ENCODE assay signal across 1 cellular context in genomic region chr1:20732588-20733360, GRCh38.
A peak's percentile ranks its signal among the peaks of the same experiment; 100 is the strongest.
TF ChIP-seq lines count a peak whose summit lies in the region.

SH2D5 (minus strand) TSS chr1:20732703; CDS start chr1:20728044, 4,659 bp downstream.

TF ChIP-seq in HepG2, 621 proteins besides CTCF, POLR2A, EP300 and RAD21 (continued from another document and continues in another):
- no peak for TF ChIP-seq ZNF407 (CRISPR knock-in tag; IDR thresholded peaks at IDR 0.05; ENCODE audit: not compliant biosample characterization)
- TF ChIP-seq ARID5B (CRISPR knock-in tag; IDR thresholded peaks at IDR 0.05): peak; percentile 67
- TF ChIP-seq NCOA1 (CRISPR knock-in tag; IDR thresholded peaks at IDR 0.05): no peak
- TF ChIP-seq POGZ (CRISPR knock-in tag; IDR thresholded peaks at IDR 0.05): no peak
- TF ChIP-seq KAT2B (IDR thresholded peaks at IDR 0.05; ENCODE audit: borderline replicate concordance, low read depth, low read length): no peak
- TF ChIP-seq ZNF280B (CRISPR knock-in tag; IDR thresholded peaks at IDR 0.05; ENCODE audit: borderline replicate concordance): peak; percentile 85; the same call in 1 of the 2 replicates
- TF ChIP-seq ZNF17 (CRISPR knock-in tag; IDR thresholded peaks at IDR 0.05): no peak
- no peak for TF ChIP-seq IRX3 (CRISPR knock-in tag; IDR thresholded peaks at IDR 0.05; ENCODE audit: borderline replicate concordance, low read depth)
- TF ChIP-seq ZNF549 (CRISPR knock-in tag; IDR thresholded peaks at IDR 0.05): no peak
- TF ChIP-seq TRAFD1 (CRISPR knock-in tag; IDR thresholded peaks at IDR 0.05; ENCODE audit: borderline replicate concordance): no peak
- 0 out of 2 replicates have a peak, but pooled peaks have one; percentile 14 for TF ChIP-seq PRDM15 (CRISPR knock-in tag; IDR thresholded peaks at IDR 0.05)
- TF ChIP-seq DRAP1 (CRISPR knock-in tag; IDR thresholded peaks at IDR 0.05): no peak
- no peak for TF ChIP-seq IKZF4 (CRISPR knock-in tag; IDR thresholded peaks at IDR 0.05; ENCODE audit: borderline replicate concordance, low read depth, not compliant biosample characterization)
- TF ChIP-seq SOX6 (IDR thresholded peaks at IDR 0.05): no peak
- TF ChIP-seq SOX6 (CRISPR knock-in tag; IDR thresholded peaks at IDR 0.05): no peak; the same call in 1 of the 2 replicates
- TF ChIP-seq FOXP4 (CRISPR knock-in tag; IDR thresholded peaks at IDR 0.05): no peak; the same call in 1 of the 2 replicates
- TF ChIP-seq ETS1 (CRISPR knock-in tag; IDR thresholded peaks at IDR 0.05): no peak
- no peak for TF ChIP-seq ATF6 (CRISPR knock-in tag; conservative IDR thresholded peaks at IDR 0.05)
- no peak for TF ChIP-seq ATF1 (CRISPR knock-in tag; IDR thresholded peaks at IDR 0.05)
